Comparison of ENCODE assay signal across 1 cellular context in the genomic region with DNA sequence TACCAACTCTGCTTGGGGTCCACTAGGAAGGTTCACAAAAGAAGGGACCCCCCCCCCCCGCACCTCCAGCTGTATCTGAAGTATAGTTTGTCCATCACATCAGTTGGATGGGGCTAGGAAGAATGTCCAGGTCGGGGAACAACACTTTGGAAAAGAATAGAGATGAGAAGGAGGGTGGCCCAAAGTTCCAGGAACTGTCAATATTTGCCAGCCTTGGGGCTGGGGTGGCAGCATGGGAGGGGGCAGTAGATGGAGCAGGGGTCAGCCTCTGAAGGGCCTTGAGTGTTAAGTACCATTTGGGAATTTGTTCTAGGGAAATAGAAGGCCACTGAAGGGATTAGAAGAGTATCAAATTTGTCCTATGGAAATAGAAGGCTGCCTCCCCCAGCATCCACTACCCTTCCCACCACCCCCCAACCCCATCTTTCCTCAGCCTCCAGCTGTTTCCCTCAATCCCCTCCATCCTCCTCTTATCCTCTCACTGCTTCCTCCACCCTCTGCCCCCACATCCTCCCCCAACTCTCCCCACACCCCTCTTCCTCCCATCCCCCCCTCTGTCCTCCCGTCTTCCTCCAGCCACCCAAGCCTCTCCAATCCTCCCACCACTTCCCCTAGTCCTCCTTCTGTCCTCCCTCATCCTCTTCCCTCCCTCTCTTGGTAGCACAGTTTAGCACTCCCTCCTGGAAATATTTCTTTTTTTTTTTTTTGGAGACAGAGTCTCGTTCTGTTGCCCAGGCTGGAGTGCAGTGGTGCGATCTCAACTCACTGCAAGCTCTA.
A peak's percentile ranks its signal among the peaks of the same experiment; 100 is the strongest.
TF ChIP-seq lines count a peak whose summit lies in the region.

No MANE protein-coding gene starts in this region.

TF ChIP-seq in HepG2, 621 proteins besides CTCF, POLR2A, EP300 and RAD21 (continued from another document and continues in another):
- TF ChIP-seq TFAP4 (IDR thresholded peaks at IDR 0.05; ENCODE audit: borderline replicate concordance, low read depth) (no peak), ZEB1 (IDR thresholded peaks at IDR 0.05; ENCODE audit: insufficient replicate concordance, low read depth) (no peak), DR1 (CRISPR knock-in tag; IDR thresholded peaks at IDR 0.05) (no peak), RXRA (CRISPR knock-in tag; IDR thresholded peaks at IDR 0.05) (no peak; the same call in 1 of the 2 replicates), ZFAT (CRISPR knock-in tag; conservative IDR thresholded peaks at IDR 0.05) (no peak), ZNF274 (CRISPR knock-in tag; IDR thresholded peaks at IDR 0.05) (no peak), TCF7 (IDR thresholded peaks at IDR 0.05; ENCODE audit: low read depth) (peak; percentile 34; the same call in 1 of the 2 replicates), NR2F2 (IDR thresholded peaks at IDR 0.05; ENCODE audit: borderline replicate concordance, low read depth) (no peak), HES4 (CRISPR knock-in tag; IDR thresholded peaks at IDR 0.05; ENCODE audit: borderline replicate concordance) (no peak), ARHGAP35 (CRISPR knock-in tag; IDR thresholded peaks at IDR 0.05; ENCODE audit: borderline replicate concordance) (no peak), ZNF160 (CRISPR knock-in tag; IDR thresholded peaks at IDR 0.05) (no peak), HOXD1 (CRISPR knock-in tag; IDR thresholded peaks at IDR 0.05) (no peak), SRF (IDR thresholded peaks at IDR 0.05; ENCODE audit: low read depth, low read length) (no peak), ZNF563 (CRISPR knock-in tag; IDR thresholded peaks at IDR 0.05) (no peak), ZNF788 (CRISPR knock-in tag; IDR thresholded peaks at IDR 0.05; ENCODE audit: borderline replicate concordance) (peak; percentile 36; the same call in 1 of the 2 replicates), ZNF234 (CRISPR knock-in tag; conservative IDR thresholded peaks at IDR 0.05) (no peak), ELF4 (CRISPR knock-in tag; IDR thresholded peaks at IDR 0.05; ENCODE audit: borderline replicate concordance) (no peak), KDM1A (CRISPR knock-in tag; IDR thresholded peaks at IDR 0.05) (no peak), ZNF773 (CRISPR knock-in tag; IDR thresholded peaks at IDR 0.05; ENCODE audit: borderline replicate concordance) (no peak), ZNF282 (IDR thresholded peaks at IDR 0.05; ENCODE audit: partially characterized antibody) (no peak), AGO2 (optimal IDR thresholded peaks at IDR 0.05; ENCODE audit: low read depth, low read length) (no peak), HOXA5 (CRISPR knock-in tag; IDR thresholded peaks at IDR 0.05) (no peak), FOXP4 (CRISPR knock-in tag; IDR thresholded peaks at IDR 0.05) (peak; percentile 28; the same call in 1 of the 2 replicates), WIZ (CRISPR knock-in tag; IDR thresholded peaks at IDR 0.05) (no peak), NR2F6 (IDR thresholded peaks at IDR 0.05) (0 out of 2 replicates have a peak, but pooled peaks have one; percentile 27), NR2F6 (CRISPR knock-in tag; IDR thresholded peaks at IDR 0.05) (peak; percentile 40; the same call in 1 of the 2 replicates), RARA (CRISPR knock-in tag; IDR thresholded peaks at IDR 0.05) (peak; percentile 74)
- TF ChIP-seq, protein P1, sequence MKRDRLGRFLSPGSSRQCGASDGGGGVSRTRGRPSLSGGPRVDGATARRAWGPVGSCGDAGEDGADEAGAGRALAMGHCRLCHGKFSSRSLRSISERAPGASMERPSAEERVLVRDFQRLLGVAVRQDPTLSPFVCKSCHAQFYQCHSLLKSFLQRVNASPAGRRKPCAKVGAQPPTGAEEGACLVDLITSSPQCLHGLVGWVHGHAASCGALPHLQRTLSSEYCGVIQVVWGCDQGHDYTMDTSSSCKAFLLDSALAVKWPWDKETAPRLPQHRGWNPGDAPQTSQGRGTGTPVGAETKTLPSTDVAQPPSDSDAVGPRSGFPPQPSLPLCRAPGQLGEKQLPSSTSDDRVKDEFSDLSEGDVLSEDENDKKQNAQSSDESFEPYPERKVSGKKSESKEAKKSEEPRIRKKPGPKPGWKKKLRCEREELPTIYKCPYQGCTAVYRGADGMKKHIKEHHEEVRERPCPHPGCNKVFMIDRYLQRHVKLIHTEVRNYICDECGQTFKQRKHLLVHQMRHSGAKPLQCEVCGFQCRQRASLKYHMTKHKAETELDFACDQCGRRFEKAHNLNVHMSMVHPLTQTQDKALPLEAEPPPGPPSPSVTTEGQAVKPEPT (CRISPR knock-in tag; IDR thresholded peaks at IDR 0.05; ENCODE audit: low read depth): no peak
- TF ChIP-seq, protein P2, sequence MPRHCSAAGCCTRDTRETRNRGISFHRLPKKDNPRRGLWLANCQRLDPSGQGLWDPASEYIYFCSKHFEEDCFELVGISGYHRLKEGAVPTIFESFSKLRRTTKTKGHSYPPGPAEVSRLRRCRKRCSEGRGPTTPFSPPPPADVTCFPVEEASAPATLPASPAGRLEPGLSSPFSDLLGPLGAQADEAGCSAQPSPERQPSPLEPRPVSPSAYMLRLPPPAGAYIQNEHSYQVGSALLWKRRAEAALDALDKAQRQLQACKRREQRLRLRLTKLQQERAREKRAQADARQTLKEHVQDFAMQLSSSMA (CRISPR knock-in tag; IDR thresholded peaks at IDR 0.05): no peak
- TF ChIP-seq, protein P3, sequence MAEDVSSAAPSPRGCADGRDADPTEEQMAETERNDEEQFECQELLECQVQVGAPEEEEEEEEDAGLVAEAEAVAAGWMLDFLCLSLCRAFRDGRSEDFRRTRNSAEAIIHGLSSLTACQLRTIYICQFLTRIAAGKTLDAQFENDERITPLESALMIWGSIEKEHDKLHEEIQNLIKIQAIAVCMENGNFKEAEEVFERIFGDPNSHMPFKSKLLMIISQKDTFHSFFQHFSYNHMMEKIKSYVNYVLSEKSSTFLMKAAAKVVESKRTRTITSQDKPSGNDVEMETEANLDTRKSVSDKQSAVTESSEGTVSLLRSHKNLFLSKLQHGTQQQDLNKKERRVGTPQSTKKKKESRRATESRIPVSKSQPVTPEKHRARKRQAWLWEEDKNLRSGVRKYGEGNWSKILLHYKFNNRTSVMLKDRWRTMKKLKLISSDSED (CRISPR knock-in tag; IDR thresholded peaks at IDR 0.05): no peak
- TF ChIP-seq, protein P4, sequence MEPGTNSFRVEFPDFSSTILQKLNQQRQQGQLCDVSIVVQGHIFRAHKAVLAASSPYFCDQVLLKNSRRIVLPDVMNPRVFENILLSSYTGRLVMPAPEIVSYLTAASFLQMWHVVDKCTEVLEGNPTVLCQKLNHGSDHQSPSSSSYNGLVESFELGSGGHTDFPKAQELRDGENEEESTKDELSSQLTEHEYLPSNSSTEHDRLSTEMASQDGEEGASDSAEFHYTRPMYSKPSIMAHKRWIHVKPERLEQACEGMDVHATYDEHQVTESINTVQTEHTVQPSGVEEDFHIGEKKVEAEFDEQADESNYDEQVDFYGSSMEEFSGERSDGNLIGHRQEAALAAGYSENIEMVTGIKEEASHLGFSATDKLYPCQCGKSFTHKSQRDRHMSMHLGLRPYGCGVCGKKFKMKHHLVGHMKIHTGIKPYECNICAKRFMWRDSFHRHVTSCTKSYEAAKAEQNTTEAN (CRISPR knock-in tag; conservative IDR thresholded peaks at IDR 0.05): no peak
- TF ChIP-seq, protein P5, sequence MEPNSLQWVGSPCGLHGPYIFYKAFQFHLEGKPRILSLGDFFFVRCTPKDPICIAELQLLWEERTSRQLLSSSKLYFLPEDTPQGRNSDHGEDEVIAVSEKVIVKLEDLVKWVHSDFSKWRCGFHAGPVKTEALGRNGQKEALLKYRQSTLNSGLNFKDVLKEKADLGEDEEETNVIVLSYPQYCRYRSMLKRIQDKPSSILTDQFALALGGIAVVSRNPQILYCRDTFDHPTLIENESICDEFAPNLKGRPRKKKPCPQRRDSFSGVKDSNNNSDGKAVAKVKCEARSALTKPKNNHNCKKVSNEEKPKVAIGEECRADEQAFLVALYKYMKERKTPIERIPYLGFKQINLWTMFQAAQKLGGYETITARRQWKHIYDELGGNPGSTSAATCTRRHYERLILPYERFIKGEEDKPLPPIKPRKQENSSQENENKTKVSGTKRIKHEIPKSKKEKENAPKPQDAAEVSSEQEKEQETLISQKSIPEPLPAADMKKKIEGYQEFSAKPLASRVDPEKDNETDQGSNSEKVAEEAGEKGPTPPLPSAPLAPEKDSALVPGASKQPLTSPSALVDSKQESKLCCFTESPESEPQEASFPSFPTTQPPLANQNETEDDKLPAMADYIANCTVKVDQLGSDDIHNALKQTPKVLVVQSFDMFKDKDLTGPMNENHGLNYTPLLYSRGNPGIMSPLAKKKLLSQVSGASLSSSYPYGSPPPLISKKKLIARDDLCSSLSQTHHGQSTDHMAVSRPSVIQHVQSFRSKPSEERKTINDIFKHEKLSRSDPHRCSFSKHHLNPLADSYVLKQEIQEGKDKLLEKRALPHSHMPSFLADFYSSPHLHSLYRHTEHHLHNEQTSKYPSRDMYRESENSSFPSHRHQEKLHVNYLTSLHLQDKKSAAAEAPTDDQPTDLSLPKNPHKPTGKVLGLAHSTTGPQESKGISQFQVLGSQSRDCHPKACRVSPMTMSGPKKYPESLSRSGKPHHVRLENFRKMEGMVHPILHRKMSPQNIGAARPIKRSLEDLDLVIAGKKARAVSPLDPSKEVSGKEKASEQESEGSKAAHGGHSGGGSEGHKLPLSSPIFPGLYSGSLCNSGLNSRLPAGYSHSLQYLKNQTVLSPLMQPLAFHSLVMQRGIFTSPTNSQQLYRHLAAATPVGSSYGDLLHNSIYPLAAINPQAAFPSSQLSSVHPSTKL (CRISPR knock-in tag; IDR thresholded peaks at IDR 0.05): peak; percentile 69
- TF ChIP-seq, protein P6, sequence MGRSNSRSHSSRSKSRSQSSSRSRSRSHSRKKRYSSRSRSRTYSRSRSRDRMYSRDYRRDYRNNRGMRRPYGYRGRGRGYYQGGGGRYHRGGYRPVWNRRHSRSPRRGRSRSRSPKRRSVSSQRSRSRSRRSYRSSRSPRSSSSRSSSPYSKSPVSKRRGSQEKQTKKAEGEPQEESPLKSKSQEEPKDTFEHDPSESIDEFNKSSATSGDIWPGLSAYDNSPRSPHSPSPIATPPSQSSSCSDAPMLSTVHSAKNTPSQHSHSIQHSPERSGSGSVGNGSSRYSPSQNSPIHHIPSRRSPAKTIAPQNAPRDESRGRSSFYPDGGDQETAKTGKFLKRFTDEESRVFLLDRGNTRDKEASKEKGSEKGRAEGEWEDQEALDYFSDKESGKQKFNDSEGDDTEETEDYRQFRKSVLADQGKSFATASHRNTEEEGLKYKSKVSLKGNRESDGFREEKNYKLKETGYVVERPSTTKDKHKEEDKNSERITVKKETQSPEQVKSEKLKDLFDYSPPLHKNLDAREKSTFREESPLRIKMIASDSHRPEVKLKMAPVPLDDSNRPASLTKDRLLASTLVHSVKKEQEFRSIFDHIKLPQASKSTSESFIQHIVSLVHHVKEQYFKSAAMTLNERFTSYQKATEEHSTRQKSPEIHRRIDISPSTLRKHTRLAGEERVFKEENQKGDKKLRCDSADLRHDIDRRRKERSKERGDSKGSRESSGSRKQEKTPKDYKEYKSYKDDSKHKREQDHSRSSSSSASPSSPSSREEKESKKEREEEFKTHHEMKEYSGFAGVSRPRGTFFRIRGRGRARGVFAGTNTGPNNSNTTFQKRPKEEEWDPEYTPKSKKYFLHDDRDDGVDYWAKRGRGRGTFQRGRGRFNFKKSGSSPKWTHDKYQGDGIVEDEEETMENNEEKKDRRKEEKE (IDR thresholded peaks at IDR 0.05): no peak
- TF ChIP-seq, protein P7, sequence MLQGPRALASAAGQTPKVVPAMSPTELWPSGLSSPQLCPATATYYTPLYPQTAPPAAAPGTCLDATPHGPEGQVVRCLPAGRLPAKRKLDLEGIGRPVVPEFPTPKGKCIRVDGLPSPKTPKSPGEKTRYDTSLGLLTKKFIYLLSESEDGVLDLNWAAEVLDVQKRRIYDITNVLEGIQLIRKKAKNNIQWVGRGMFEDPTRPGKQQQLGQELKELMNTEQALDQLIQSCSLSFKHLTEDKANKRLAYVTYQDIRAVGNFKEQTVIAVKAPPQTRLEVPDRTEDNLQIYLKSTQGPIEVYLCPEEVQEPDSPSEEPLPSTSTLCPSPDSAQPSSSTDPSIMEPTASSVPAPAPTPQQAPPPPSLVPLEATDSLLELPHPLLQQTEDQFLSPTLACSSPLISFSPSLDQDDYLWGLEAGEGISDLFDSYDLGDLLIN (CRISPR knock-in tag; IDR thresholded peaks at IDR 0.05; ENCODE audit: borderline replicate concordance): no peak
- TF ChIP-seq, protein P8, sequence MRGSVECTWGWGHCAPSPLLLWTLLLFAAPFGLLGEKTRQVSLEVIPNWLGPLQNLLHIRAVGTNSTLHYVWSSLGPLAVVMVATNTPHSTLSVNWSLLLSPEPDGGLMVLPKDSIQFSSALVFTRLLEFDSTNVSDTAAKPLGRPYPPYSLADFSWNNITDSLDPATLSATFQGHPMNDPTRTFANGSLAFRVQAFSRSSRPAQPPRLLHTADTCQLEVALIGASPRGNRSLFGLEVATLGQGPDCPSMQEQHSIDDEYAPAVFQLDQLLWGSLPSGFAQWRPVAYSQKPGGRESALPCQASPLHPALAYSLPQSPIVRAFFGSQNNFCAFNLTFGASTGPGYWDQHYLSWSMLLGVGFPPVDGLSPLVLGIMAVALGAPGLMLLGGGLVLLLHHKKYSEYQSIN (CRISPR knock-in tag; IDR thresholded peaks at IDR 0.05; ENCODE audit: borderline replicate concordance): no peak
